Comparison of ENCODE assay signal across 26 cellular contexts in genomic region chr21:36369064-36369685, GRCh38. TPM values are rescaled to one million over a fixed set of nuclear protein-coding genes. Genes with fewer than 3 reads are reported as not detected.
DNase-seq lines count a peak whose midpoint lies in the region; ATAC-seq, FAIRE-seq and TF ChIP-seq lines count a peak whose summit lies in the region.
"Had no signal": no experiment of that assay in that cellular context is flagged by ENCODE, and none has a peak within 500 bp of the region (broad histone marks: within the 10 kb centered on the region; RNA-seq: fewer than 3 reads in every experiment).

No MANE protein-coding gene starts in this region.

- H3K27ac ChIP-seq in GM12878 (ENCODE audit: control insufficient read depth, insufficient read depth) = no peak overlapping the region
- H3K27ac ChIP-seq: hepatocyte, left lung, neural progenitor cell, testis, uterus had no signal

- H3K9ac ChIP-seq in GM12878 (ENCODE audit: control insufficient read depth, insufficient read depth, low read length) = no peak overlapping the region
- H3K9ac ChIP-seq: neural progenitor cell had no signal

- H3K36me3 Mint-ChIP-seq in activated naive CD8-positive, alpha-beta T cell = peaks cover 5% of the 10 kb centered on the region
- peaks cover 57% of the 10 kb centered on the region for H3K36me3 Mint-ChIP-seq in activated naive CD8-positive, alpha-beta T cell treated with anti-CD3 and anti-CD28 coated beads, Interleukin-2, amount 50 U/mL, for 24 hours (ENCODE audit: low read depth)
- peaks cover 71% of the 10 kb centered on the region for H3K36me3 Mint-ChIP-seq in stimulated activated memory B cell treated with anti-CD40 and anti-IgM and Interleukin-4, amounts not matched to agents 10 μg/mL and 1 μg/mL and 100 μg/mL, for 72 hours

- CTCF ChIA-PET in GM12878 (lab: Yijun Ruan, JAX) = interaction anchor here (0.9 to 1.4 kb wide), 2 partner anchors 9 to 228 kb away, joined by 3 to 5 read pairs; no protein-coding TSS in a partner anchor

- no peak for TF ChIP-seq RAD21 in GM12878 (IDR thresholded peaks at IDR 0.05; ENCODE audit: insufficient read depth, low read depth, low read length)

- H3K27ac Mint-ChIP-seq in activated naive CD8-positive, alpha-beta T cell = peak overlapping the region; percentile 75
- no peak overlapping the region for H3K27ac Mint-ChIP-seq in activated naive CD8-positive, alpha-beta T cell treated with anti-CD3 and anti-CD28 coated beads, Interleukin-2, amount 50 U/mL, for 24 hours
- H3K27ac Mint-ChIP-seq in stimulated activated memory B cell treated with anti-CD40 and anti-IgM and Interleukin-4, amounts not matched to agents 10 μg/mL and 1 μg/mL and 100 μg/mL, for 72 hours = peak overlapping the region; percentile 61
- H3K27ac Mint-ChIP-seq: GM23338, neural progenitor cell had no signal

- FAIRE-seq in GM18507 (lab: Jason Lieb, UNC) (peak; percentile 41), GM12878 (lab: Jason Lieb, UNC) (peak; percentile 59)
- FAIRE-seq: frontal cortex had no signal

- no peaks in the 10 kb centered on the region for H4K20me1 ChIP-seq in GM12878 (ENCODE audit: control insufficient read depth, insufficient read depth)

- H3K36me3 ChIP-seq in GM12878 (ENCODE audit: control insufficient read depth in 2 of 2, insufficient read depth in 2 of 2, low read length in 1 of 2) = peaks cover 9 to 38% of the 10 kb centered on the region in 2 experiments
- H3K36me3 ChIP-seq: uterus had no signal

- no peaks in the 10 kb centered on the region for H3K9me3 ChIP-seq in GM12878 (replicated peaks; ENCODE audit: control insufficient read depth, insufficient read depth, low read length)
- H3K9me3 ChIP-seq: left lung, testis, uterus had no signal

- in situ Hi-C loops in GM12878 (cut with MboI) = no loop called here

- no peak for DNase-seq in activated naive CD8-positive, alpha-beta T cell treated with anti-CD3 and anti-CD28 coated beads, Interleukin-2, amount 50 U/mL, for 24 hours
- DNase-seq in GM18507 (ENCODE audit: extremely low spot score, insufficient read length, low read depth) (no peak), GM12878 (ENCODE audit: low read depth, low spot score) (no peak), NCI-H1694 treated with DMSO at 0.1 percent for 48 hours (lab: John Stamatoyannopoulos, UW) (no peak)
- DNase-seq in stimulated activated CD8-positive, alpha-beta memory T cell treated with anti-CD3 and anti-CD28 coated beads, Interleukin-4, amount 100 ng/mL, for 48 hours = no peak
- no peak for DNase-seq in stimulated activated CD4-positive, alpha-beta T cell treated with anti-CD3 and anti-CD28 coated beads, Interleukin-4, amount 100 ng/mL, for 24 hours
- DNase-seq: activated CD4-positive, alpha-beta T cell treated with anti-CD3 and anti-CD28 coated beads, Interleukin-2, amount 50 U/mL, for 1 hour; activated T-cell treated with anti-CD3 and anti-CD28 coated beads, Interleukin-2, amount 50 U/mL, for 4 hours; CD4-positive, alpha-beta memory T cell; DMS79; immature natural killer cell; left lung; midbrain; NCI-H510A treated with DMSO at 0.1 percent for 48 hours; RPMI8226; stimulated activated CD4-positive, alpha-beta T cell treated with anti-CD3 and anti-CD28 coated beads, Interleukin-15, amount 100 ng/mL, for 24 hours; testis; uterus had no signal

- POLR2A ChIA-PET in GM12878 (lab: Charles Lee) = no interaction called here

- H3K4me2 ChIP-seq in GM12878 (ENCODE audit: control insufficient read depth, insufficient read depth) = 0 out of 2 replicates have a peak overlapping the region, but pooled peaks have one; percentile 11
- H3K4me2 ChIP-seq: GM23338, hepatocyte, neural progenitor cell had no signal

- RAD21 ChIA-PET in GM12878 (lab: Charles Lee; ENCODE audit: unreplicated experiment) = no interaction called here

- H3K4me1 Mint-ChIP-seq in activated naive CD8-positive, alpha-beta T cell (ENCODE audit: low read depth) = peaks cover 2% of the 10 kb centered on the region
- no peaks in the 10 kb centered on the region for H3K4me1 Mint-ChIP-seq in activated naive CD8-positive, alpha-beta T cell treated with anti-CD3 and anti-CD28 coated beads, Interleukin-2, amount 50 U/mL, for 24 hours
- peaks cover 11% of the 10 kb centered on the region for H3K4me1 Mint-ChIP-seq in stimulated activated memory B cell treated with anti-CD40 and anti-IgM and Interleukin-4, amounts not matched to agents 10 μg/mL and 1 μg/mL and 100 μg/mL, for 72 hours
- H3K4me1 Mint-ChIP-seq: GM23338, neural progenitor cell had no signal

- no peaks in the 10 kb centered on the region for H3K4me1 ChIP-seq in GM12878 (ENCODE audit: control insufficient read depth, insufficient read depth, low read length)
- H3K4me1 ChIP-seq: left lung, neural progenitor cell, testis, uterus had no signal

- H3K4me3 ChIP-seq in GM12878 = no peak overlapping the region
- H3K4me3 ChIP-seq: GM23338, hepatocyte, left lung, neural progenitor cell, testis, uterus had no signal

- H3K79me2 ChIP-seq in GM12878 (ENCODE audit: control insufficient read depth, insufficient read depth, low read length) = no peaks in the 10 kb centered on the region

- 14% methylated on average over 7 of the region's 7 CpGs for WGBS in GM12878 (ENCODE audit: insufficient coverage, insufficient replicate concordance, low lambda C conversion rate, missing lambda C conversion rate)

- BruUV-seq in GM12878 (replicated peaks; lab: Mats Ljungman, UMichigan) = TSS peak; percentile 47

- SMC1A ChIA-PET in GM12878 (lab: Charles Lee; ENCODE audit: uncharacterized antibody, unreplicated experiment) = interaction anchor here (1.7 kb wide), 1 partner anchor 48 kb away, joined by 5 read pairs; no protein-coding TSS in a partner anchor

- no peak for TF ChIP-seq EP300 in GM12878 (IDR thresholded peaks at IDR 0.05; ENCODE audit: borderline replicate concordance in 1 of 2, control insufficient read depth in 1 of 2, low read depth in 2 of 2, low read length in 2 of 2)

- no peak for ATAC-seq in activated naive CD8-positive, alpha-beta T cell treated with anti-CD3 and anti-CD28 coated beads, Interleukin-2, amount 50 U/mL, for 24 hours
- ATAC-seq in GM12878 = no peak; the same call in 2 of the 3 replicates
- ATAC-seq in stimulated activated memory B cell treated with anti-CD40 and anti-IgM and Interleukin-4, amounts not matched to agents 10 μg/mL and 1 μg/mL and 100 μg/mL, for 72 hours = no peak
- ATAC-seq: GM23338, left lung, sciatic nerve had no signal

- no peaks in the 10 kb centered on the region for H3K9me3 Mint-ChIP-seq in activated naive CD8-positive, alpha-beta T cell (ENCODE audit: low read depth)
- H3K9me3 Mint-ChIP-seq in activated naive CD8-positive, alpha-beta T cell treated with anti-CD3 and anti-CD28 coated beads, Interleukin-2, amount 50 U/mL, for 24 hours = no peaks in the 10 kb centered on the region
- H3K9me3 Mint-ChIP-seq in stimulated activated memory B cell treated with anti-CD40 and anti-IgM and Interleukin-4, amounts not matched to agents 10 μg/mL and 1 μg/mL and 100 μg/mL, for 72 hours = no peaks in the 10 kb centered on the region
- H3K9me3 Mint-ChIP-seq: activated naive CD4-positive, alpha-beta T cell treated with anti-CD3 and anti-CD28 coated beads, Interleukin-2, amount 50 U/mL, for 72 hours; activated T-cell treated with anti-CD3 and anti-CD28 coated beads, Interleukin-2, amount 50 U/mL, for 4 hours; GM23338; immature natural killer cell; neural progenitor cell had no signal

- H3K4me3 Mint-ChIP-seq in activated naive CD8-positive, alpha-beta T cell = no peak overlapping the region
- no peak overlapping the region for H3K4me3 Mint-ChIP-seq in activated naive CD8-positive, alpha-beta T cell treated with anti-CD3 and anti-CD28 coated beads, Interleukin-2, amount 50 U/mL, for 24 hours
- no peak overlapping the region for H3K4me3 Mint-ChIP-seq in stimulated activated memory B cell treated with anti-CD40 and anti-IgM and Interleukin-4, amounts not matched to agents 10 μg/mL and 1 μg/mL and 100 μg/mL, for 72 hours
- H3K4me3 Mint-ChIP-seq: activated T-cell treated with anti-CD3 and anti-CD28 coated beads, Interleukin-2, amount 50 U/mL, for 4 hours; CD4-positive, alpha-beta memory T cell; GM23338; immature natural killer cell; neural progenitor cell had no signal

- intact Hi-C loops in GM12878 (cut with micrococcal nuclease; ENCODE audit: unreplicated experiment) = no loop called here

- TF ChIP-seq POLR2A in GM12878 (IDR thresholded peaks at IDR 0.05; ENCODE audit: low read depth, low read length) = no peak

- H2AFZ ChIP-seq in GM12878 (ENCODE audit: control insufficient read depth, low read depth, low read length) = no peak overlapping the region
- H2AFZ ChIP-seq: GM23338, hepatocyte, neural progenitor cell had no signal

- no peaks in the 10 kb centered on the region for H3K27me3 Mint-ChIP-seq in activated naive CD8-positive, alpha-beta T cell
- H3K27me3 Mint-ChIP-seq in activated naive CD8-positive, alpha-beta T cell treated with anti-CD3 and anti-CD28 coated beads, Interleukin-2, amount 50 U/mL, for 24 hours = no peaks in the 10 kb centered on the region
- H3K27me3 Mint-ChIP-seq in stimulated activated memory B cell treated with anti-CD40 and anti-IgM and Interleukin-4, amounts not matched to agents 10 μg/mL and 1 μg/mL and 100 μg/mL, for 72 hours = no peaks in the 10 kb centered on the region
- H3K27me3 Mint-ChIP-seq: CD4-positive, alpha-beta memory T cell had no signal

- H3K27me3 ChIP-seq in GM12878 (replicated peaks in 1 of 2; ENCODE audit: control insufficient read depth in 2 of 2, insufficient read depth in 2 of 2, low read length in 1 of 2) = no peaks in the 10 kb centered on the region
- H3K27me3 ChIP-seq: hepatocyte, left lung, neural progenitor cell, testis, uterus had no signal

- no peak for TF ChIP-seq CTCF in GM12878 (IDR thresholded peaks at IDR 0.05 in 2 of 3, conservative IDR thresholded peaks at IDR 0.05 in 1 of 3; ENCODE audit: control insufficient read depth in 2 of 3, extremely low read depth in 1 of 3, insufficient read depth in 1 of 3, low read depth in 3 of 3, low read length in 3 of 3)

RNA-seq across cellular contexts. Expression of gene CHAF1B, which starts 16.0 kb away (rescaled TPM):
- 6.5 and 6.7 TPM in 2 replicates for total RNA-seq in GM12878 (2013; cell fraction: nucleolus; rRNA removed)
- total RNA-seq in GM12878 (2014; rRNA removed) (12.8 and 13.7 TPM in 2 replicates), GM12878 (2014; rRNA removed; fragmentation: Illumina TruSeq; extraction: Trizol) (14.6 and 16.4 TPM in 2 replicates), GM12878 (2021) (24.8 TPM in 2 replicates)
- 7.6 TPM for polyA plus RNA-seq in GM12878 (2011; ENCODE audit: low read depth)
- polyA plus RNA-seq in GM12878 (2011; rRNA removed) (13.6 and 18.2 TPM in 2 replicates), GM12878 (2014; fragmentation: Illumina TruSeq; extraction: Trizol) (18.8 and 21.4 TPM in 2 replicates), GM12878 (2014; fragmentation: Nextera tagmentation; extraction: Ambion mirVana) (1 to 10 TPM; 5.9 TPM), GM12878 (2014; rRNA removed) (15.1 and 15.2 TPM in 2 replicates), GM12878 (2016; fragmentation: Nextera tagmentation; extraction: Ambion mirVana) (10 to 100 TPM; 31.4 to 31.5 TPM)
- 12.2 and 12.9 TPM in 2 replicates for polyA plus RNA-seq in GM12878 (2011; cell fraction: cytosol; rRNA removed)
- polyA plus RNA-seq in GM12878 (2011; cell fraction: nucleus; rRNA removed) = 8.2 and 13.0 TPM in 2 replicates
- polyA plus RNA-seq in GM12878 (2012) = 7.7 and 8.2 TPM in 2 replicates
- polyA minus RNA-seq in GM12878 (2011; rRNA and poly(A)+ RNA removed) = 10.4 and 11.1 TPM in 2 replicates
- 7.6 and 9.8 TPM in 2 replicates for polyA minus RNA-seq in GM12878 (2011; cell fraction: cytosol; rRNA and poly(A)+ RNA removed)
- 2.8 and 7.1 TPM in 2 replicates for polyA minus RNA-seq in GM12878 (2011; cell fraction: nucleus; rRNA and poly(A)+ RNA removed)

RNA-seq across cellular contexts. Expression of gene MORC3, which starts 49.2 kb away (rescaled TPM):
- total RNA-seq in GM12878 (2013; cell fraction: nucleolus; rRNA removed) = 132 and 142 TPM in 2 replicates
- total RNA-seq in GM12878 (2014; rRNA removed) (18.7 and 20.5 TPM in 2 replicates), GM12878 (2014; rRNA removed; fragmentation: Illumina TruSeq; extraction: Trizol) (29.9 and 31.6 TPM in 2 replicates), GM12878 (2021) (15.8 and 16.2 TPM in 2 replicates)
- 6.5 TPM for polyA plus RNA-seq in GM12878 (2011; ENCODE audit: low read depth)
- polyA plus RNA-seq in GM12878 (2011; rRNA removed) (22.6 and 40.2 TPM in 2 replicates), GM12878 (2014; fragmentation: Illumina TruSeq; extraction: Trizol) (19.1 and 24.4 TPM in 2 replicates), GM12878 (2014; fragmentation: Nextera tagmentation; extraction: Ambion mirVana) (1 to 10 TPM; 5.5 to 7.1 TPM), GM12878 (2014; rRNA removed) (13.1 and 16.8 TPM in 2 replicates), GM12878 (2016; fragmentation: Nextera tagmentation; extraction: Ambion mirVana) (10 to 100 TPM; 13.1 to 15.2 TPM)
- polyA plus RNA-seq in GM12878 (2011; cell fraction: cytosol; rRNA removed) = 5.8 and 7.3 TPM in 2 replicates
- polyA plus RNA-seq in GM12878 (2011; cell fraction: nucleus; rRNA removed) = 18.8 and 19.7 TPM in 2 replicates
- 9.3 and 15.2 TPM in 2 replicates for polyA plus RNA-seq in GM12878 (2012)
- 16.0 and 28.6 TPM in 2 replicates for polyA minus RNA-seq in GM12878 (2011; rRNA and poly(A)+ RNA removed)
- polyA minus RNA-seq in GM12878 (2011; cell fraction: cytosol; rRNA and poly(A)+ RNA removed) = 7.9 TPM in 2 replicates
- polyA minus RNA-seq in GM12878 (2011; cell fraction: nucleus; rRNA and poly(A)+ RNA removed) = 17.8 and 22.4 TPM in 2 replicates
